Comparison of ENCODE assay signal across 8 cellular contexts in genomic region chr2:143034292-143035074, GRCh38.
DNase-seq lines count a peak whose midpoint lies in the region; ATAC-seq, FAIRE-seq and TF ChIP-seq lines count a peak whose summit lies in the region.

No MANE protein-coding gene starts in this region.

- no peak overlapping the region for H3K56ac ChIP-seq in H9 (ENCODE audit: insufficient read length, low read depth, low read length)

- POLR2A ChIA-PET in Panc1 (lab: Charles Lee): no interaction called here

- H2BK120ac ChIP-seq in H9 (ENCODE audit: low read depth, low read length, poor library complexity, severe bottlenecking): no peak overlapping the region

- H2BK20ac ChIP-seq in H9 (ENCODE audit: low read depth, low read length, poor library complexity, severe bottlenecking): no peak overlapping the region

- H3K9me3 ChIP-seq in H9 (ENCODE audit: control insufficient read depth, low read depth, low read length) (no peaks in the 10 kb centered on the region), Panc1 (ENCODE audit: control insufficient read depth, insufficient read depth, low read depth, low read length) (no peaks in the 10 kb centered on the region), pancreas (no peaks in the 10 kb centered on the region)

- CTCF ChIA-PET in Panc1 (lab: Charles Lee): interaction anchor here (0.5 to 0.6 kb wide), 2 partner anchors 13 to 199 kb away, joined by 4 to 5 read pairs; no protein-coding TSS in a partner anchor

- H4K5ac ChIP-seq in H9 (ENCODE audit: insufficient read length, low read depth, low read length): no peak overlapping the region

- intact Hi-C loops in Panc1 (cut with micrococcal nuclease; ENCODE audit: unreplicated experiment) (loop anchor here (2.0 kb wide), 1 partner anchor 224 kb away; no protein-coding TSS in a partner anchor), pancreas (cut with DNase I) (no loop called here)

- H3K27me3 Mint-ChIP-seq in H9 (ENCODE audit: low read depth): no peaks in the 10 kb centered on the region
- H3K27me3 Mint-ChIP-seq in activated T-cell treated with anti-CD3 and anti-CD28 coated beads, Interleukin-2, amount 50 U/mL, for 72 hours (ENCODE audit: low read depth): peaks cover 17% of the 10 kb centered on the region

- no peak overlapping the region for H3K18ac ChIP-seq in H9 (ENCODE audit: insufficient read length, low read depth, low read length)

- no peak overlapping the region for H3K4me2 ChIP-seq in H9 (ENCODE audit: insufficient read depth, insufficient read length, low read length)

- no peak overlapping the region for H4K91ac ChIP-seq in H9 (ENCODE audit: insufficient read length, low read depth, low read length)

- H3T11ph ChIP-seq in H9 (ENCODE audit: low read length): no peak overlapping the region

- H4K20me1 ChIP-seq in H9 (ENCODE audit: control insufficient read depth, insufficient read depth, insufficient read length): no peaks in the 10 kb centered on the region

- H3K36me3 ChIP-seq in GM06990 (ENCODE audit: control insufficient read depth, insufficient read depth, low read length): no peaks in the 10 kb centered on the region; the same call in 1 of the 2 replicates
- no peaks in the 10 kb centered on the region for H3K36me3 ChIP-seq in Panc1 (ENCODE audit: control insufficient read depth, insufficient read depth, low read length)
- no peaks in the 10 kb centered on the region for H3K36me3 ChIP-seq in pancreas

- H3K79me2 ChIP-seq in H9 (ENCODE audit: insufficient read depth, low read length): no peaks in the 10 kb centered on the region

- H3K79me1 ChIP-seq in H9 (ENCODE audit: insufficient read depth, low read depth, low read length, poor library complexity, severe bottlenecking): no peaks in the 10 kb centered on the region

- DNase-seq in GM06990 (ENCODE audit: extremely low read depth, insufficient read length) (peak; percentile 66), H9 (no peak), LNCaP clone FGC (ENCODE audit: low read depth) (peak; percentile 43), Panc1 (ENCODE audit: low read depth, low spot score) (peak; percentile 61), foreskin fibroblast (peak; percentile 51 to 83), pancreas (peak in 4 of 6 donors; percentile 18 to 65 (median 40)), mesenteric fat pad (ENCODE audit: low spot score) (no peak)
- DNase-seq in activated T-cell treated with anti-CD3 and anti-CD28 coated beads, Interleukin-2, amount 50 U/mL, for 72 hours: peak; percentile 48 to 50

- 0 out of 4 replicates have a peak, but pooled peaks cover 0 to 3% of the 10 kb centered on the region in 2 experiments for H3K4me1 Mint-ChIP-seq in H9
- peaks cover 7% of the 10 kb centered on the region for H3K4me1 Mint-ChIP-seq in activated T-cell treated with anti-CD3 and anti-CD28 coated beads, Interleukin-2, amount 50 U/mL, for 72 hours (ENCODE audit: low read depth)

- H4K8ac ChIP-seq in H9 (replicated peaks; ENCODE audit: insufficient read length, low read depth, low read length): no peak overlapping the region

- no peak overlapping the region for H2AFZ ChIP-seq in H9 (ENCODE audit: low read length)

- in situ Hi-C loops in Panc1 (cut with HindIII; ENCODE audit: low pct_unique_long_range_greater_than_20kb, low sequenced_read_pairs): no loop called here

- H3K27ac ChIP-seq in H9 (ENCODE audit: insufficient read length, low read depth, low read length) (no peak overlapping the region), Panc1 (ENCODE audit: low read length) (no peak overlapping the region), pancreas (no peak overlapping the region)

- no peak overlapping the region for H3K4me3 ChIP-seq in GM06990 (replicated peaks; ENCODE audit: low read depth, low read length)
- no peak overlapping the region for H3K4me3 ChIP-seq in LNCaP clone FGC (ENCODE audit: low read depth, low read length)
- H3K4me3 ChIP-seq in Panc1 (ENCODE audit: low read depth in 2 of 2, low read length in 2 of 2): no peak overlapping the region
- H3K4me3 ChIP-seq in foreskin fibroblast (ENCODE audit: low read depth in 1 of 2, low read length in 2 of 2): no peak overlapping the region
- H3K4me3 ChIP-seq in pancreas: no peak overlapping the region

- no peaks in the 10 kb centered on the region for H3K23me2 ChIP-seq in H9 (ENCODE audit: insufficient read length, low read depth, low read length, poor library complexity, severe bottlenecking)

- H3K9ac ChIP-seq in H9 (ENCODE audit: extremely low read depth, insufficient read length, low read length): no peak overlapping the region

- no peak overlapping the region for H3K4me3 Mint-ChIP-seq in H9
- no peak overlapping the region for H3K4me3 Mint-ChIP-seq in activated T-cell treated with anti-CD3 and anti-CD28 coated beads, Interleukin-2, amount 50 U/mL, for 72 hours

- H3K4ac ChIP-seq in H9 (ENCODE audit: low read depth, low read length): no peak overlapping the region

- WGBS in H9 (ENCODE audit: extremely low coverage, insufficient read length, low lambda C conversion rate): no CpG with 5 or more reads among the region's 5 CpGs
- 26 to 34% methylated on average over 5 of the region's 5 CpGs for WGBS in pancreas, 2 donors

- H3K36me3 Mint-ChIP-seq in H9 (ENCODE audit: insufficient read depth in 1 of 3, low read depth in 3 of 3): no peaks in the 10 kb centered on the region
- H3K36me3 Mint-ChIP-seq in activated T-cell treated with anti-CD3 and anti-CD28 coated beads, Interleukin-2, amount 50 U/mL, for 72 hours (ENCODE audit: insufficient read depth in 2 of 2): no peaks in the 10 kb centered on the region

- H3K9me3 Mint-ChIP-seq in H9: no peaks in the 10 kb centered on the region
- H3K9me3 Mint-ChIP-seq in activated T-cell treated with anti-CD3 and anti-CD28 coated beads, Interleukin-2, amount 50 U/mL, for 72 hours: no peaks in the 10 kb centered on the region

- no peak overlapping the region for H3K27ac Mint-ChIP-seq in H9
- no peak overlapping the region for H3K27ac Mint-ChIP-seq in activated T-cell treated with anti-CD3 and anti-CD28 coated beads, Interleukin-2, amount 50 U/mL, for 72 hours

- no peak overlapping the region for H2AK5ac ChIP-seq in H9 (ENCODE audit: insufficient read length, low read length)

- no TSS peak for BruUV-seq in Panc1 (replicated peaks; lab: Mats Ljungman, UMichigan)

- H2BK5ac ChIP-seq in H9 (ENCODE audit: insufficient read length, low read length): no peak overlapping the region

- ATAC-seq in Panc1: peak; percentile 80; the same call in 1 of the 2 replicates
- peak; percentile 67 to 76 for ATAC-seq in activated T-cell treated with anti-CD3 and anti-CD28 coated beads, Interleukin-2, amount 50 U/mL, for 72 hours (replicated peaks in 1 of 2)
- peak; percentile 77 to 100 (median 97) for ATAC-seq in pancreas

- no peak overlapping the region for H2BK12ac ChIP-seq in H9 (ENCODE audit: insufficient read length, low read depth, low read length)

- no peaks in the 10 kb centered on the region for H3K27me3 ChIP-seq in GM06990 (replicated peaks; ENCODE audit: control insufficient read depth, insufficient read depth, low read length)
- H3K27me3 ChIP-seq in H9 (ENCODE audit: insufficient read depth, low read length): no peaks in the 10 kb centered on the region
- H3K27me3 ChIP-seq in Panc1 (ENCODE audit: control insufficient read depth, insufficient read depth, low read length): no peaks in the 10 kb centered on the region
- H3K27me3 ChIP-seq in pancreas: no peaks in the 10 kb centered on the region

- no peak overlapping the region for H3K23ac ChIP-seq in H9 (ENCODE audit: insufficient read length, low read depth, low read length)

- no peaks in the 10 kb centered on the region for H3K4me1 ChIP-seq in H9 (ENCODE audit: insufficient read depth, low read length)
- H3K4me1 ChIP-seq in Panc1 (ENCODE audit: control insufficient read depth, insufficient read depth, low read length): no peaks in the 10 kb centered on the region
- H3K4me1 ChIP-seq in pancreas: no peaks in the 10 kb centered on the region

- FAIRE-seq in pancreas (lab: Jason Lieb, UNC): peak; percentile 97

- TF ChIP-seq CTCF in GM06990 (IDR thresholded peaks at IDR 0.05; ENCODE audit: insufficient read depth, low read length, poor library complexity, severe bottlenecking) (peak; percentile 92), H9 (conservative IDR thresholded peaks at IDR 0.05) (peak; percentile 98), LNCaP clone FGC (IDR thresholded peaks at IDR 0.05; ENCODE audit: control insufficient read depth, extremely low read depth, insufficient read depth) (peak; percentile 81), Panc1 (IDR thresholded peaks at IDR 0.05) (peak; percentile 91; the same call in 1 of the 2 replicates), foreskin fibroblast (IDR thresholded peaks at IDR 0.05; ENCODE audit: low read depth, low read length) (peak; percentile 98), pancreas (IDR thresholded peaks at IDR 0.05) (peak; percentile 92 to 99 (median 98))

- no peak overlapping the region for H3K14ac ChIP-seq in H9 (ENCODE audit: insufficient read depth, low read length)

- H2BK15ac ChIP-seq in H9 (ENCODE audit: low read depth, low read length): no peak overlapping the region

Comparison
In these comparisons a context has a peak if more than half of its experiments do, and no peak if none do; other contexts are left out.
1. DNase-seq: peak in GM06990 (single experiment), LNCaP clone FGC (single experiment), Panc1 (single experiment), activated T-cell treated with anti-CD3 and anti-CD28 coated beads, Interleukin-2, amount 50 U/mL, for 72 hours (2 of 2), foreskin fibroblast (2 of 2) and pancreas (4 of 6); none in H9 (single experiment) and mesenteric fat pad (single experiment).
2. Peak in every context shown above with its lines, with median percentiles within 50 percentile points of each other: CTCF ChIP-seq and ATAC-seq.